2 cellular contexts compared by ENCODE assay signal in genomic region chr3:184173374-184173722, GRCh38.
A peak's percentile ranks its signal among the peaks of the same experiment; 100 is the strongest.
TF ChIP-seq lines count a peak whose summit lies in the region.

No MANE protein-coding gene starts in this region.

TF ChIP-seq in HEK293, 187 proteins besides CTCF, POLR2A, EP300 and RAD21:
- TF ChIP-seq ZNF114 (tag by site-specific recombination; IDR thresholded peaks at IDR 0.05) (no peak), ZNF664 (tag by site-specific recombination; IDR thresholded peaks at IDR 0.05) (peak; percentile 82)

TF ChIP-seq in K562, 482 proteins besides CTCF, POLR2A, EP300 and RAD21:
- TF ChIP-seq RBM25 (IDR thresholded peaks at IDR 0.05; ENCODE audit: low read depth, low read length, severe bottlenecking) = peak; percentile 81
- TF ChIP-seq BCOR (IDR thresholded peaks at IDR 0.05) = peak; percentile 32; the same call in 1 of the 2 replicates
- no peak for TF ChIP-seq TSC22D4 (tag; IDR thresholded peaks at IDR 0.05)
